Comparison of ENCODE assay signal across 25 cellular contexts in the genomic region with DNA sequence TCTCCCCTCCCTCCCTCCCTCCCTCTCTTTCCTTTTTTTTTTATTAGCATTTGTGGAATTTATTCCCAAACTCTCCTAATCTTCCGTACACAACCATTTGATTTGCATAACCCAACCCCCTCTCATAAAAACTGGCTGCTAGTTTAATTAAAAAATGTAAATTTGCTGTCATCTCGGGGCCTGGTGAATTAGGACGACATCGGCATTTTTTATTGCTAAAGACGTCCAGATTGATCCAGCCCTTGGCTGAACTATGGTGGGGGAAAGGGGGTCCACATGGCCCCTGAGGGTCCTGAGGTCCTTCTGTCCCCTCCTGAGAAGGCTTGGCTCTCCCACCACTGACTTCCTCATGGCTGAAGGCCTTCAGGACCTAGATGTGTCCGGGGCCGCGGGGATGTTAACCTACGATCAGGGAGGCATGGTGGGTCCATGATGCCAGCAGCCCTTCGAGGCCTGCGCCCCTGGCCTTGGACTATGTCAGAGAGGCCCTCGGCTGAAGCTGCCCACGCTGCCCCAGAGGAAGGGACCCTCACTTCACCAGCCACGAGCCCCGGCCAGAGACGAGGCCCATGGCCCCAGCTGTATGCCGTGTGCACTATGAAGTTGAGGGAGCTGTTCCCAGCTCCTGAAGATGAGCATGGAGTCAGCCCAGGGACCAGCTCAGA.
A peak's percentile ranks its signal among the peaks of the same experiment; 100 is the strongest.
DNase-seq lines count a peak whose midpoint lies in the region; ATAC-seq, FAIRE-seq and TF ChIP-seq lines count a peak whose summit lies in the region.
"Had no signal": no experiment of that assay in that cellular context is flagged by ENCODE, and none has a peak within 500 bp of the region (broad histone marks: within the 10 kb centered on the region; RNA-seq: fewer than 3 reads in every experiment).

No MANE protein-coding gene starts in this region.

- H3K9me3 ChIP-seq in right atrium auricular region (no peaks in the 10 kb centered on the region), gastroesophageal sphincter (no peaks in the 10 kb centered on the region), sigmoid colon (no peaks in the 10 kb centered on the region)
- H3K9me3 ChIP-seq: neutrophil, SJSA1 had no signal

- 74% methylated on average over 4 of the region's 17 CpGs; no CpG with 5 or more reads in 1 of the 2 donors for WGBS in gastroesophageal sphincter (ENCODE audit: low coverage in 1 of 2), 2 donors
- 90 to 92% methylated on average over 17 of the region's 17 CpGs for WGBS in sigmoid colon, 2 donors
- WGBS in lower leg skin, 2 donors: 86 to 92% methylated on average over 17 of the region's 17 CpGs

- H3K4me1 ChIP-seq in right atrium auricular region: peaks cover 0 to 84% of the 10 kb centered on the region in 2 donors
- peaks cover 6 to 83% (median 54%) of the 10 kb centered on the region in 3 donors for H3K4me1 ChIP-seq in gastroesophageal sphincter
- peaks cover 0 to 83% (median 82%) of the 10 kb centered on the region in 4 donors for H3K4me1 ChIP-seq in sigmoid colon

- H3K4me3 ChIP-seq in right atrium auricular region (no peak overlapping the region), gastroesophageal sphincter (no peak overlapping the region), sigmoid colon (no peak overlapping the region), lower leg skin (ENCODE audit: low read depth, poor library complexity, severe bottlenecking) (no peak overlapping the region)
- H3K4me3 ChIP-seq: SJSA1 had no signal

- ATAC-seq in left ventricle myocardium superior (no peak), gastroesophageal sphincter (no peak), HG02938 (IDR thresholded peaks at IDR 0.05; ENCODE audit: unreplicated experiment) (no peak)
- ATAC-seq: foreskin keratinocyte; stimulated activated naive CD8-positive, alpha-beta T cell treated with anti-CD3 and anti-CD28 coated beads, Interleukin-15, Interleukin-2, amounts not matched to agents 100 U/mL and 50 U/mL, for 24 hours had no signal

- TF ChIP-seq EP300 in gastroesophageal sphincter (IDR thresholded peaks at IDR 0.05) (no peak), sigmoid colon (IDR thresholded peaks at IDR 0.05) (no peak)

- DNase-seq in right atrium auricular region (ENCODE audit: low spot score) (no peak), left ventricle myocardium superior (no peak), sigmoid colon (no peak), lower leg skin (ENCODE audit: low spot score in 2 of 2) (no peak), GM12892 (ENCODE audit: insufficient read length) (no peak)
- DNase-seq in stimulated activated CD4-positive, alpha-beta T cell treated with anti-CD3 and anti-CD28 coated beads, Interleukin-2, amount 100 ng/mL, for 24 hours: no peak
- DNase-seq: ACHN; activated CD4-positive, alpha-beta T cell treated with anti-CD3 and anti-CD28 coated beads for 1 hour; activated gamma-delta T cell treated with Interleukin-2 at 50 U/mL for 16 hours; activated T-cell treated with anti-CD3 and anti-CD28 coated beads for 4 hours; effector CD4-positive, alpha-beta T cell; erythroblast; foreskin keratinocyte; hypothalamus; MV-4-11; NCI-H1694; NCI-H2171 treated with DMSO at 0.1 percent for 48 hours; NCI-H524 treated with DMSO at 0.1 percent for 48 hours; stimulated activated naive CD8-positive, alpha-beta T cell treated with anti-CD3 and anti-CD28 coated beads, Interleukin-15, Interleukin-2, amounts not matched to agents 100 U/mL and 50 U/mL, for 24 hours had no signal

- H3K27ac ChIP-seq in right atrium auricular region (peak overlapping the region; percentile 89 to 90), gastroesophageal sphincter (peak overlapping the region in 3 of 4 donors; percentile 66 to 95 (median 93)), sigmoid colon (peak overlapping the region; percentile 89 to 98 (median 96))
- H3K27ac ChIP-seq: foreskin keratinocyte, SJSA1 had no signal

- H3K27me3 ChIP-seq in right atrium auricular region: no peaks in the 10 kb centered on the region
- H3K27me3 ChIP-seq in gastroesophageal sphincter: no peaks in the 10 kb centered on the region
- H3K27me3 ChIP-seq in sigmoid colon: no peaks in the 10 kb centered on the region
- H3K27me3 ChIP-seq: foreskin keratinocyte had no signal

- intact Hi-C loops in left ventricle myocardium superior (cut with micrococcal nuclease) (no loop called here), sigmoid colon (cut with DNase I) (loop anchor here (2.0 to 10.0 kb wide), 2 partner anchors 32 to 174 kb away; no protein-coding TSS in a partner anchor), lower leg skin (cut with DNase I; ENCODE audit: low total_unique reads) (no loop called here)

- no peak for TF ChIP-seq POLR2A in gastroesophageal sphincter (IDR thresholded peaks at IDR 0.05)
- TF ChIP-seq POLR2A in sigmoid colon (IDR thresholded peaks at IDR 0.05): no peak
- TF ChIP-seq POLR2A in lower leg skin (IDR thresholded peaks at IDR 0.05): no peak
- no peak for TF ChIP-seq POLR2A in GM12892 (IDR thresholded peaks at IDR 0.05; ENCODE audit: low read depth, low read length)

- no peak for TF ChIP-seq CTCF in right atrium auricular region (IDR thresholded peaks at IDR 0.05)
- TF ChIP-seq CTCF in gastroesophageal sphincter (IDR thresholded peaks at IDR 0.05): no peak
- TF ChIP-seq CTCF in sigmoid colon (IDR thresholded peaks at IDR 0.05): no peak
- TF ChIP-seq CTCF in lower leg skin (IDR thresholded peaks at IDR 0.05): no peak

- FAIRE-seq in GM12892 (lab: Jason Lieb, UNC): no peak
- FAIRE-seq: HTR-8/SVneo, RCC 7860 had no signal

- no peaks in the 10 kb centered on the region for H3K36me3 ChIP-seq in right atrium auricular region
- no peaks in the 10 kb centered on the region for H3K36me3 ChIP-seq in gastroesophageal sphincter
- no peaks in the 10 kb centered on the region for H3K36me3 ChIP-seq in sigmoid colon
- H3K36me3 ChIP-seq: neutrophil, SJSA1 had no signal
